ENCODE assay signal across 8 cellular contexts in genomic region chr16:31869511-31870201, GRCh38. TPM values are rescaled to one million over a fixed set of nuclear protein-coding genes. Genes with fewer than 3 reads are reported as not detected.
DNase-seq lines count a peak whose midpoint lies in the region; ATAC-seq, FAIRE-seq and TF ChIP-seq lines count a peak whose summit lies in the region.

No MANE protein-coding gene starts in this region.

- FAIRE-seq in GM12891 (lab: Jason Lieb, UNC): peak; percentile 82

- H3K27me3 ChIP-seq in SJSA1 (replicated peaks): no peaks in the 10 kb centered on the region

- H3K27ac ChIP-seq in SJSA1: no peak overlapping the region

- peak; percentile 40 for ATAC-seq in HG03280 (IDR thresholded peaks at IDR 0.05; ENCODE audit: unreplicated experiment)

- peaks cover 55% of the 10 kb centered on the region for H3K4me1 Mint-ChIP-seq in activated naive CD8-positive, alpha-beta T cell (ENCODE audit: low read depth)

- peaks cover under 1% of the 10 kb centered on the region for H3K36me3 Mint-ChIP-seq in activated naive CD8-positive, alpha-beta T cell

- H3K4me3 ChIP-seq in SJSA1: no peak overlapping the region

- H3K9me3 ChIP-seq in SJSA1 (replicated peaks): no peaks in the 10 kb centered on the region; the same call in 1 of the 2 replicates

- TF ChIP-seq POLR2A in GM12891 (IDR thresholded peaks at IDR 0.05; ENCODE audit: low read depth, low read length): no peak

- H3K9me3 Mint-ChIP-seq in activated naive CD8-positive, alpha-beta T cell (ENCODE audit: low read depth): no peaks in the 10 kb centered on the region

- H3K36me3 ChIP-seq in SJSA1: peaks cover 9% of the 10 kb centered on the region

- H3K4me1 ChIP-seq in SJSA1 (replicated peaks): peaks cover 11% of the 10 kb centered on the region

- DNase-seq in GM12891 (ENCODE audit: insufficient read length, low spot score) (no peak), SJSA1 (ENCODE audit: low read depth in 1 of 2, low spot score in 2 of 2) (peak; percentile 53 to 67), hepatic stellate cell (ENCODE audit: low spot score) (peak; percentile 56), cortex of kidney (lab: John Stamatoyannopoulos, UW) (no peak), NCI-H146 (lab: John Stamatoyannopoulos, UW) (no peak)
- DNase-seq in stimulated activated CD4-positive, alpha-beta T cell treated with anti-CD3 and anti-CD28 coated beads, Interleukin-4, amount 100 ng/mL, for 4 hours: peak; percentile 39 to 87

- H3K4me3 Mint-ChIP-seq in activated naive CD8-positive, alpha-beta T cell: peak overlapping the region; percentile 77

- no peaks in the 10 kb centered on the region for H3K27me3 Mint-ChIP-seq in activated naive CD8-positive, alpha-beta T cell

- peak overlapping the region; percentile 93 for H3K27ac Mint-ChIP-seq in activated naive CD8-positive, alpha-beta T cell

TF ChIP-seq in GM12891, 5 proteins besides CTCF, POLR2A, EP300 and RAD21:
- no peak for TF ChIP-seq POLR2AphosphoS5 (IDR thresholded peaks at IDR 0.05; ENCODE audit: low read depth, low read length)
- TF ChIP-seq SPI1 (IDR thresholded peaks at IDR 0.05; ENCODE audit: low read depth, low read length): peak; percentile 32; the same call in 1 of the 2 replicates
TF ChIP-seq in GM12891: peak in this region for 1.

RNA-seq across cellular contexts. Expression of gene ZNF267, which starts 4.0 kb away (rescaled TPM):
- 16.4 TPM for polyA plus RNA-seq in GM12891 (2012; ENCODE audit: low read depth, missing spikeins)
- total RNA-seq in SJSA1 (2014; rRNA removed; shearing (Covaris generic)): 18.1 and 21.8 TPM in 2 replicates

Comparison
In these comparisons a context has a peak if more than half of its experiments do, and no peak if none do; other contexts are left out.
1. DNase-seq: peak in SJSA1 (2 of 2), hepatic stellate cell (single experiment) and stimulated activated CD4-positive, alpha-beta T cell treated with anti-CD3 and anti-CD28 coated beads, Interleukin-4, amount 100 ng/mL, for 4 hours (2 of 2); none in GM12891 (single experiment), cortex of kidney (single experiment) and NCI-H146 (single experiment).